In the genomic region with DNA sequence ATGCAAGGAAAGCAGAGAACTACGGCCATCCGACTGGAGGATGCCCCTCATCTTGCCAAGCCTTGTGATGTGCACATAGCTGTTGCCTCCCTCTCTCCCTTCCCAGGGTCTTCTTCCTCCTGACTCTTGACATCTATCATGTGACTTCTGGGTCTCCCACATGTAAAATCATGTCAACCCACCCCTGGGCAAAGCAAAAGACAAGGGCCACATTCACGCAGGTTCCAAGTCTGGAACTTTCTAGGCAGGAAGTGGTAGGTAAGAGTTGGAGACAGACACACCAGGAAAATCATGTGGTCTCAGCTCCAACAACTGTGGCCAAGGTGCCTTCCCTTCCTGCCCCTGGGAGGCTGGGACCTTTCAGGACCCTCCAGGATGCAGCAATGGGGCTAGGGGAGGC, we compare ENCODE assay signal across 20 cellular contexts.
"Had no signal": no experiment of that assay in that cellular context is flagged by ENCODE, and none has a peak within 500 bp of the region (broad histone marks: within the 10 kb centered on the region; RNA-seq: fewer than 3 reads in every experiment).

No MANE protein-coding gene starts in this region.

- H2AFZ ChIP-seq: hepatocyte, neural progenitor cell had no signal

- ATAC-seq: effector memory CD8-positive, alpha-beta T cell; left colon; mucosa of descending colon; natural killer cell treated with Interleukin-12 subunit alpha and Interleukin-12 subunit beta and Interleukin-15 and Interleukin-18, amount 100 ng/mL, for 72 hours; stimulated activated effector memory CD8-positive, alpha-beta T cell treated with anti-CD3 and anti-CD28 coated beads, Interleukin-12 subunit alpha, Interleukin-12 subunit beta, amount 100 ng/mL, for 72 hours had no signal

- H3K4me2 ChIP-seq: hepatocyte, neural progenitor cell had no signal

- H3K27ac ChIP-seq: hepatocyte, neural progenitor cell, testis, upper lobe of left lung had no signal

- H3K36me3 ChIP-seq: neural progenitor cell, stomach, tibial artery, upper lobe of left lung, uterus had no signal

- H3K4me3 ChIP-seq: hepatocyte, lung, mucosa of descending colon, neural progenitor cell, stomach, testis, tibial artery, upper lobe of left lung, uterus had no signal

- DNase-seq: cortex of kidney; effector memory CD8-positive, alpha-beta T cell; erythroblast; left colon; mucosa of descending colon; naive B cell; posterior cingulate gyrus; stimulated activated CD4-positive, alpha-beta T cell treated with anti-CD3 and anti-CD28 coated beads, Interleukin-2, amount 100 ng/mL, for 24 hours; stimulated activated CD4-positive, alpha-beta T cell treated with anti-CD3 and anti-CD28 coated beads, Interleukin-4, amount 100 ng/mL, for 24 hours; stimulated activated naive CD4-positive, alpha-beta T cell treated with Interleukin-2 at 50 U/mL for 16 hours; stomach; testis; tibial artery; upper lobe of left lung; uterus had no signal

- H3K9me3 ChIP-seq: testis, tibial artery, upper lobe of left lung, uterus had no signal

- H3K27me3 ChIP-seq: hepatocyte, neural progenitor cell, stomach, testis, tibial artery, upper lobe of left lung, uterus had no signal

- H3K4me1 ChIP-seq: neural progenitor cell, testis had no signal

- H3K9ac ChIP-seq: neural progenitor cell had no signal
